In genomic region chr22:22195265-22196017, GRCh38 we compare ENCODE assay signal across 8 cellular contexts.
DNase-seq lines count a peak whose midpoint lies in the region; ATAC-seq and TF ChIP-seq lines count a peak whose summit lies in the region.

No MANE protein-coding gene starts in this region.

- no peaks in the 10 kb centered on the region for H4K20me1 ChIP-seq in SU-DHL-6 (ENCODE audit: low read depth, low read length)

- H3K36me3 ChIP-seq in HAP-1 (replicated peaks) (no peaks in the 10 kb centered on the region), SU-DHL-6 (ENCODE audit: low read length) (no peaks in the 10 kb centered on the region), adipocyte (ENCODE audit: control insufficient read depth, insufficient read depth, low read length, severe bottlenecking) (no peaks in the 10 kb centered on the region)

- H3K79me2 ChIP-seq in SU-DHL-6 (ENCODE audit: insufficient read depth, low read length): no peaks in the 10 kb centered on the region; the same call in 1 of the 2 replicates

- H3K27me3 ChIP-seq in HAP-1 (ENCODE audit: low read depth) (peaks cover 3% of the 10 kb centered on the region; the same call in 1 of the 2 replicates), SU-DHL-6 (ENCODE audit: low read length) (no peaks in the 10 kb centered on the region), adipocyte (replicated peaks; ENCODE audit: control insufficient read depth, insufficient read depth, low read length) (peaks cover 50% of the 10 kb centered on the region)

- peak; percentile 60 for DNase-seq in GM10266 (ENCODE audit: extremely low spot score)
- DNase-seq in HAP-1 (ENCODE audit: low spot score in 2 of 2): peak; percentile 59 to 87
- peak; percentile 82 for DNase-seq in NB4 (ENCODE audit: low read depth)
- DNase-seq in adipocyte (ENCODE audit: low read depth): peak; percentile 52
- peak; percentile 69 for DNase-seq in iPS DF 19.7 (ENCODE audit: low read depth, low spot score)
- peak; percentile 70 to 76 (median 74) for DNase-seq in stimulated activated CD4-positive, alpha-beta T cell treated with anti-CD3 and anti-CD28 coated beads, Interleukin-1b, Interleukin-23, amount 100 ng/mL, for 24 hours (ENCODE audit: low read depth in 4 of 4, low spot score in 1 of 4)

- H2AFZ ChIP-seq in SU-DHL-6 (ENCODE audit: low read depth, low read length, severe bottlenecking): no peak overlapping the region

- H3K4me2 ChIP-seq in SU-DHL-6 (ENCODE audit: low read depth, low read length, poor library complexity, severe bottlenecking): peak overlapping the region; percentile 85

- ATAC-seq in HG03442 (IDR thresholded peaks at IDR 0.05; ENCODE audit: unreplicated experiment): no peak

- H3K9me3 ChIP-seq in HAP-1: no peaks in the 10 kb centered on the region
- H3K9me3 ChIP-seq in SU-DHL-6 (ENCODE audit: insufficient read depth, low read length): no peaks in the 10 kb centered on the region
- no peaks in the 10 kb centered on the region for H3K9me3 ChIP-seq in adipocyte (ENCODE audit: control insufficient read depth, low read length)

- no peaks in the 10 kb centered on the region for H3K9me2 ChIP-seq in SU-DHL-6 (replicated peaks; ENCODE audit: insufficient read depth, low read length)

- H3K4me3 ChIP-seq in HAP-1 (no peak overlapping the region), NB4 (ENCODE audit: low read depth, low read length) (no peak overlapping the region), SU-DHL-6 (ENCODE audit: insufficient read depth, low read length, poor library complexity, severe bottlenecking) (peak overlapping the region; percentile 61), adipocyte (ENCODE audit: low read length) (no peak overlapping the region)

- peak overlapping the region; percentile 74 for H3K9ac ChIP-seq in SU-DHL-6 (ENCODE audit: low read length)
- no peak overlapping the region for H3K9ac ChIP-seq in adipocyte (ENCODE audit: low read length)

- TF ChIP-seq CTCF in GM10266 (IDR thresholded peaks at IDR 0.05; ENCODE audit: control insufficient read depth, insufficient read depth, low read depth, missing control alignments) (peak; percentile 73), NB4 (IDR thresholded peaks at IDR 0.05; ENCODE audit: low read depth, low read length) (peak; percentile 89), SU-DHL-6 (IDR thresholded peaks at IDR 0.05; ENCODE audit: insufficient read depth, low read length, poor library complexity, severe bottlenecking) (peak; percentile 46)

- in situ Hi-C loops in HAP-1 (cut with MboI; ENCODE audit: low sequenced_read_pairs): no loop called here

- H3F3A ChIP-seq in SU-DHL-6 (ENCODE audit: insufficient read depth): peaks cover 32% of the 10 kb centered on the region

- no peaks in the 10 kb centered on the region for H3K4me1 ChIP-seq in HAP-1
- H3K4me1 ChIP-seq in adipocyte (ENCODE audit: control insufficient read depth, insufficient read depth, low read length): no peaks in the 10 kb centered on the region

- no peak for TF ChIP-seq POLR2A in NB4 (IDR thresholded peaks at IDR 0.05; ENCODE audit: extremely low read depth, insufficient read length)

- H3K27ac ChIP-seq in SU-DHL-6 (ENCODE audit: low read depth, low read length): peak overlapping the region; percentile 95
